In genomic region chr17:64420143-64420670, GRCh38 we compare ENCODE assay signal across 1 cellular context.
A peak's percentile ranks its signal among the peaks of the same experiment; 100 is the strongest.
TF ChIP-seq lines count a peak whose summit lies in the region.

No MANE protein-coding gene starts in this region.

TF ChIP-seq in K562, 482 proteins besides CTCF, POLR2A, EP300 and RAD21:
- TF ChIP-seq ZNF124 (CRISPR knock-in tag; IDR thresholded peaks at IDR 0.05) (no peak), CEBPG (CRISPR knock-in tag; IDR thresholded peaks at IDR 0.05) (no peak), CEBPG (tag; conservative IDR thresholded peaks at IDR 0.05 in 1 of 2, IDR thresholded peaks at IDR 0.05 in 1 of 2) (0 out of 4 replicates have a peak, but pooled peaks of 1 of the 2 experiments have one; percentile 15), RCOR1 (IDR thresholded peaks at IDR 0.05; ENCODE audit: borderline replicate concordance in 1 of 2, low read depth in 2 of 2, low read length in 2 of 2) (0 out of 4 replicates have a peak, but pooled peaks of 1 of the 2 experiments have one; percentile 34), TCF7 (IDR thresholded peaks at IDR 0.05; ENCODE audit: borderline replicate concordance) (no peak), MBD2 (IDR thresholded peaks at IDR 0.05; ENCODE audit: borderline replicate concordance, low read depth) (no peak), CBX5 (IDR thresholded peaks at IDR 0.05; ENCODE audit: borderline replicate concordance, low read depth) (no peak), RB1 (IDR thresholded peaks at IDR 0.05; ENCODE audit: low read depth) (0 out of 2 replicates have a peak, but pooled peaks have one; percentile 27), TBP (optimal IDR thresholded peaks at IDR 0.05; ENCODE audit: low read depth, low read length) (no peak), ZBTB2 (IDR thresholded peaks at IDR 0.05) (no peak), ZNF133 (CRISPR knock-in tag; IDR thresholded peaks at IDR 0.05) (no peak), TSC22D4 (tag; IDR thresholded peaks at IDR 0.05) (no peak), LCOR (CRISPR knock-in tag; IDR thresholded peaks at IDR 0.05) (peak; percentile 44; the same call in 1 of the 2 replicates), EP400 (IDR thresholded peaks at IDR 0.05) (no peak), U2AF2 (optimal IDR thresholded peaks at IDR 0.05; ENCODE audit: low read depth, low read length) (no peak), EZH2 (IDR thresholded peaks at IDR 0.05; ENCODE audit: borderline replicate concordance, low read depth, low read length) (no peak), ARID2 (IDR thresholded peaks at IDR 0.05) (peak; percentile 59; the same call in 1 of the 2 replicates), ARID3A (IDR thresholded peaks at IDR 0.05; ENCODE audit: borderline replicate concordance, low read depth, low read length) (no peak), IRF9 (tag; IDR thresholded peaks at IDR 0.05) (no peak), IFI16 (CRISPR knock-in tag; IDR thresholded peaks at IDR 0.05) (no peak), RBM15 (IDR thresholded peaks at IDR 0.05; ENCODE audit: insufficient read depth, low read length) (no peak), SMC3 (conservative IDR thresholded peaks at IDR 0.05; ENCODE audit: insufficient read depth, low read depth, low read length) (peak; percentile 79), ZNF830 (CRISPR knock-in tag; IDR thresholded peaks at IDR 0.05) (no peak), HEY1 (CRISPR knock-in tag; IDR thresholded peaks at IDR 0.05; ENCODE audit: borderline replicate concordance) (no peak), CC2D1A (IDR thresholded peaks at IDR 0.05) (peak; percentile 57; the same call in 1 of the 2 replicates), FOXK2 (conservative IDR thresholded peaks at IDR 0.05 in 1 of 2, IDR thresholded peaks at IDR 0.05 in 1 of 2; ENCODE audit: low read depth in 2 of 2) (no peak), ATF4 (CRISPR knock-in tag; IDR thresholded peaks at IDR 0.05) (no peak), ZNF41 (CRISPR knock-in tag; conservative IDR thresholded peaks at IDR 0.05) (no peak), TEAD1 (CRISPR knock-in tag; IDR thresholded peaks at IDR 0.05) (0 out of 4 replicates have a peak, but pooled peaks of 1 of the 2 experiments have one; percentile 30), KLF6 (CRISPR knock-in tag; IDR thresholded peaks at IDR 0.05; ENCODE audit: borderline replicate concordance) (no peak), ZNF764 (CRISPR knock-in tag; IDR thresholded peaks at IDR 0.05; ENCODE audit: low read depth) (no peak), STAG1 (CRISPR knock-in tag; IDR thresholded peaks at IDR 0.05; ENCODE audit: borderline replicate concordance) (peak; percentile 64; the same call in 1 of the 2 replicates), ZNF274 (IDR thresholded peaks at IDR 0.05; ENCODE audit: borderline replicate concordance, low read depth, low read length) (no peak), FOXA1 (IDR thresholded peaks at IDR 0.05; ENCODE audit: borderline replicate concordance) (no peak)
- TF ChIP-seq, protein P1, sequence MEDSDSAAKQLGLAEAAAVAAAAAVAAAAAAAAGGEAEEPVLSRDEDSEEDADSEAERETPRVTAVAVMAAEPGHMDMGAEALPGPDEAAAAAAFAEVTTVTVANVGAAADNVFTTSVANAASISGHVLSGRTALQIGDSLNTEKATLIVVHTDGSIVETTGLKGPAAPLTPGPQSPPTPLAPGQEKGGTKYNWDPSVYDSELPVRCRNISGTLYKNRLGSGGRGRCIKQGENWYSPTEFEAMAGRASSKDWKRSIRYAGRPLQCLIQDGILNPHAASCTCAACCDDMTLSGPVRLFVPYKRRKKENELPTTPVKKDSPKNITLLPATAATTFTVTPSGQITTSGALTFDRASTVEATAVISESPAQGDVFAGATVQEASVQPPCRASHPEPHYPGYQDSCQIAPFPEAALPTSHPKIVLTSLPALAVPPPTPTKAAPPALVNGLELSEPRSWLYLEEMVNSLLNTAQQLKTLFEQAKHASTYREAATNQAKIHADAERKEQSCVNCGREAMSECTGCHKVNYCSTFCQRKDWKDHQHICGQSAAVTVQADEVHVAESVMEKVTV (CRISPR knock-in tag; IDR thresholded peaks at IDR 0.05) = peak; percentile 89
- TF ChIP-seq, protein P2, sequence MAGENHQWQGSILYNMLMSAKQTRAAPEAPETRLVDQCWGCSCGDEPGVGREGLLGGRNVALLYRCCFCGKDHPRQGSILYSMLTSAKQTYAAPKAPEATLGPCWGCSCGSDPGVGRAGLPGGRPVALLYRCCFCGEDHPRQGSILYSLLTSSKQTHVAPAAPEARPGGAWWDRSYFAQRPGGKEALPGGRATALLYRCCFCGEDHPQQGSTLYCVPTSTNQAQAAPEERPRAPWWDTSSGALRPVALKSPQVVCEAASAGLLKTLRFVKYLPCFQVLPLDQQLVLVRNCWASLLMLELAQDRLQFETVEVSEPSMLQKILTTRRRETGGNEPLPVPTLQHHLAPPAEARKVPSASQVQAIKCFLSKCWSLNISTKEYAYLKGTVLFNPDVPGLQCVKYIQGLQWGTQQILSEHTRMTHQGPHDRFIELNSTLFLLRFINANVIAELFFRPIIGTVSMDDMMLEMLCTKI (IDR thresholded peaks at IDR 0.05; ENCODE audit: partially characterized antibody) = no peak
- TF ChIP-seq, protein P3, sequence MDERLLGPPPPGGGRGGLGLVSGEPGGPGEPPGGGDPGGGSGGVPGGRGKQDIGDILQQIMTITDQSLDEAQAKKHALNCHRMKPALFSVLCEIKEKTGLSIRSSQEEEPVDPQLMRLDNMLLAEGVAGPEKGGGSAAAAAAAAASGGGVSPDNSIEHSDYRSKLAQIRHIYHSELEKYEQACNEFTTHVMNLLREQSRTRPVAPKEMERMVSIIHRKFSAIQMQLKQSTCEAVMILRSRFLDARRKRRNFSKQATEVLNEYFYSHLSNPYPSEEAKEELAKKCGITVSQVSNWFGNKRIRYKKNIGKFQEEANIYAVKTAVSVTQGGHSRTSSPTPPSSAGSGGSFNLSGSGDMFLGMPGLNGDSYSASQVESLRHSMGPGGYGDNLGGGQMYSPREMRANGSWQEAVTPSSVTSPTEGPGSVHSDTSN (CRISPR knock-in tag; IDR thresholded peaks at IDR 0.05; ENCODE audit: low read depth) = no peak
- TF ChIP-seq, protein P3 (tag; conservative IDR thresholded peaks at IDR 0.05; ENCODE audit: low read depth) = no peak
- TF ChIP-seq, protein P4, sequence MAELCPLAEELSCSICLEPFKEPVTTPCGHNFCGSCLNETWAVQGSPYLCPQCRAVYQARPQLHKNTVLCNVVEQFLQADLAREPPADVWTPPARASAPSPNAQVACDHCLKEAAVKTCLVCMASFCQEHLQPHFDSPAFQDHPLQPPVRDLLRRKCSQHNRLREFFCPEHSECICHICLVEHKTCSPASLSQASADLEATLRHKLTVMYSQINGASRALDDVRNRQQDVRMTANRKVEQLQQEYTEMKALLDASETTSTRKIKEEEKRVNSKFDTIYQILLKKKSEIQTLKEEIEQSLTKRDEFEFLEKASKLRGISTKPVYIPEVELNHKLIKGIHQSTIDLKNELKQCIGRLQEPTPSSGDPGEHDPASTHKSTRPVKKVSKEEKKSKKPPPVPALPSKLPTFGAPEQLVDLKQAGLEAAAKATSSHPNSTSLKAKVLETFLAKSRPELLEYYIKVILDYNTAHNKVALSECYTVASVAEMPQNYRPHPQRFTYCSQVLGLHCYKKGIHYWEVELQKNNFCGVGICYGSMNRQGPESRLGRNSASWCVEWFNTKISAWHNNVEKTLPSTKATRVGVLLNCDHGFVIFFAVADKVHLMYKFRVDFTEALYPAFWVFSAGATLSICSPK (IDR thresholded peaks at IDR 0.05; ENCODE audit: borderline replicate concordance) = no peak
- TF ChIP-seq, protein P5, sequence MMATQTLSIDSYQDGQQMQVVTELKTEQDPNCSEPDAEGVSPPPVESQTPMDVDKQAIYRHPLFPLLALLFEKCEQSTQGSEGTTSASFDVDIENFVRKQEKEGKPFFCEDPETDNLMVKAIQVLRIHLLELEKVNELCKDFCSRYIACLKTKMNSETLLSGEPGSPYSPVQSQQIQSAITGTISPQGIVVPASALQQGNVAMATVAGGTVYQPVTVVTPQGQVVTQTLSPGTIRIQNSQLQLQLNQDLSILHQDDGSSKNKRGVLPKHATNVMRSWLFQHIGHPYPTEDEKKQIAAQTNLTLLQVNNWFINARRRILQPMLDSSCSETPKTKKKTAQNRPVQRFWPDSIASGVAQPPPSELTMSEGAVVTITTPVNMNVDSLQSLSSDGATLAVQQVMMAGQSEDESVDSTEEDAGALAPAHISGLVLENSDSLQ (IDR thresholded peaks at IDR 0.05) = peak; percentile 40
